Comparison of ENCODE assay signal across 14 cellular contexts in genomic region chrX:39175418-39176057, GRCh38.
DNase-seq lines count a peak whose midpoint lies in the region; ATAC-seq and TF ChIP-seq lines count a peak whose summit lies in the region.
"Had no signal": no experiment of that assay in that cellular context is flagged by ENCODE, and none has a peak within 500 bp of the region (broad histone marks: within the 10 kb centered on the region; RNA-seq: fewer than 3 reads in every experiment).

No MANE protein-coding gene starts in this region.

- peaks cover 0 to 3% of the 10 kb centered on the region in 2 donors for H3K9me3 Mint-ChIP-seq in activated T-cell treated with anti-CD3 and anti-CD28 coated beads, Interleukin-2, amount 50 U/mL, for 72 hours
- no peaks in the 10 kb centered on the region for H3K9me3 Mint-ChIP-seq in T-helper 2 cell treated with Interferon-gamma antibody and Interleukin-4, amounts not matched to agents 5 μg/mL and 100 μg/mL, for 36 hours
- no peaks in the 10 kb centered on the region for H3K9me3 Mint-ChIP-seq in dendritic cell treated with granulocyte-macrophage colony-stimulating factor and Interleukin-4, amounts not matched to agents 40 ng/mL and 50 ng/mL, for 4 days
- peaks cover 48% of the 10 kb centered on the region for H3K9me3 Mint-ChIP-seq in endodermal cell

- H3K36me3 ChIP-seq in thymus (ENCODE audit: control insufficient read depth, insufficient read depth) (no peaks in the 10 kb centered on the region), endodermal cell (ENCODE audit: control insufficient read depth, insufficient read depth, low read length) (no peaks in the 10 kb centered on the region), OCI-LY7 (ENCODE audit: insufficient read depth, low read length) (no peaks in the 10 kb centered on the region)
- H3K36me3 ChIP-seq: stomach had no signal

- peak overlapping the region; percentile 62 to 74 for H3K4me3 Mint-ChIP-seq in activated T-cell treated with anti-CD3 and anti-CD28 coated beads, Interleukin-2, amount 50 U/mL, for 72 hours
- peak overlapping the region; percentile 71 for H3K4me3 Mint-ChIP-seq in T-helper 2 cell treated with Interferon-gamma antibody and Interleukin-4, amounts not matched to agents 5 μg/mL and 100 μg/mL, for 36 hours
- no peak overlapping the region for H3K4me3 Mint-ChIP-seq in dendritic cell treated with granulocyte-macrophage colony-stimulating factor and Interleukin-4, amounts not matched to agents 40 ng/mL and 50 ng/mL, for 4 days
- no peak overlapping the region for H3K4me3 Mint-ChIP-seq in endodermal cell

- no peak for DNase-seq in activated T-cell treated with anti-CD3 and anti-CD28 coated beads, Interleukin-2, amount 50 U/mL, for 72 hours
- no peak for DNase-seq in activated T-cell treated with anti-CD3 and anti-CD28 coated beads, Interleukin-2, amount 50 U/mL, for 48 hours
- DNase-seq in T-helper 2 cell treated with Interferon-gamma antibody and Interleukin-4, amounts not matched to agents 5 μg/mL and 100 μg/mL, for 36 hours (ENCODE audit: low spot score), result no peak
- DNase-seq in endodermal cell (no peak), OCI-LY7 (ENCODE audit: low spot score) (no peak)
- DNase-seq: left ventricle myocardium superior, naive B cell, NCI-H2171 treated with DMSO at 0.1 percent for 48 hours, Right ventricle myocardium superior, T1000 had no signal

- H3K4me1 ChIP-seq in thymus (ENCODE audit: control insufficient read depth, insufficient read depth, low read length), result peaks cover 5% of the 10 kb centered on the region
- H3K4me1 ChIP-seq in endodermal cell (ENCODE audit: control insufficient read depth, insufficient read depth, low read length), result no peaks in the 10 kb centered on the region
- no peaks in the 10 kb centered on the region for H3K4me1 ChIP-seq in OCI-LY7 (ENCODE audit: insufficient read depth, low read length, poor library complexity, severe bottlenecking)

- no peaks in the 10 kb centered on the region for H3K27me3 ChIP-seq in thymus (ENCODE audit: control insufficient read depth, insufficient read depth)
- no peaks in the 10 kb centered on the region for H3K27me3 ChIP-seq in endodermal cell (ENCODE audit: control insufficient read depth, insufficient read depth, low read length, poor library complexity, severe bottlenecking)

- ATAC-seq in activated T-cell treated with anti-CD3 and anti-CD28 coated beads, Interleukin-2, amount 50 U/mL, for 72 hours (replicated peaks in 1 of 2), result no peak
- no peak for ATAC-seq in HG03280 (IDR thresholded peaks at IDR 0.05; ENCODE audit: unreplicated experiment)
- ATAC-seq: left ventricle myocardium superior had no signal

- peak overlapping the region; percentile 57 for H3K27ac Mint-ChIP-seq in activated T-cell treated with anti-CD3 and anti-CD28 coated beads, Interleukin-2, amount 50 U/mL, for 72 hours
- peak overlapping the region; percentile 90 for H3K27ac Mint-ChIP-seq in T-helper 2 cell treated with Interferon-gamma antibody and Interleukin-4, amounts not matched to agents 5 μg/mL and 100 μg/mL, for 36 hours
- peak overlapping the region; percentile 30 for H3K27ac Mint-ChIP-seq in dendritic cell treated with granulocyte-macrophage colony-stimulating factor and Interleukin-4, amounts not matched to agents 40 ng/mL and 50 ng/mL, for 4 days
- no peak overlapping the region for H3K27ac Mint-ChIP-seq in endodermal cell

- H3K27ac ChIP-seq in thymus (ENCODE audit: low read depth) (peak overlapping the region; percentile 64), endodermal cell (ENCODE audit: low read depth, low read length) (no peak overlapping the region), OCI-LY7 (ENCODE audit: low read depth, low read length, poor library complexity, severe bottlenecking) (no peak overlapping the region)

- intact Hi-C loops in dendritic cell treated with granulocyte-macrophage colony-stimulating factor and Interleukin-4, amounts not matched to agents 40 ng/mL and 50 ng/mL, for 4 days (cut with micrococcal nuclease), result no loop called here
- intact Hi-C loops in OCI-LY7 (cut with micrococcal nuclease; ENCODE audit: unreplicated experiment), result no loop called here

- H3K4me2 ChIP-seq in OCI-LY7 (ENCODE audit: low read length), result no peak overlapping the region

- H3K27me3 Mint-ChIP-seq in activated T-cell treated with anti-CD3 and anti-CD28 coated beads, Interleukin-2, amount 50 U/mL, for 72 hours (ENCODE audit: low read depth), result no peaks in the 10 kb centered on the region
- no peaks in the 10 kb centered on the region for H3K27me3 Mint-ChIP-seq in T-helper 2 cell treated with Interferon-gamma antibody and Interleukin-4, amounts not matched to agents 5 μg/mL and 100 μg/mL, for 36 hours (ENCODE audit: low read depth)
- H3K27me3 Mint-ChIP-seq in dendritic cell treated with granulocyte-macrophage colony-stimulating factor and Interleukin-4, amounts not matched to agents 40 ng/mL and 50 ng/mL, for 4 days, result peaks cover 2% of the 10 kb centered on the region
- H3K27me3 Mint-ChIP-seq in endodermal cell (ENCODE audit: insufficient read depth), result no peaks in the 10 kb centered on the region
- H3K27me3 Mint-ChIP-seq: naive B cell had no signal

- H2AFZ ChIP-seq in OCI-LY7 (ENCODE audit: low read length), result no peak overlapping the region

- CTCF ChIA-PET in OCI-LY7 (lab: Charles Lee; ENCODE audit: unreplicated experiment), result no interaction called here

- TF ChIP-seq CTCF in endodermal cell (conservative IDR thresholded peaks at IDR 0.05) (no peak), OCI-LY7 (conservative IDR thresholded peaks at IDR 0.05; ENCODE audit: low read length) (no peak)

- no peaks in the 10 kb centered on the region for H3K36me3 Mint-ChIP-seq in activated T-cell treated with anti-CD3 and anti-CD28 coated beads, Interleukin-2, amount 50 U/mL, for 72 hours (ENCODE audit: insufficient read depth in 2 of 2)
- H3K36me3 Mint-ChIP-seq in T-helper 2 cell treated with Interferon-gamma antibody and Interleukin-4, amounts not matched to agents 5 μg/mL and 100 μg/mL, for 36 hours (ENCODE audit: low read depth), result no peaks in the 10 kb centered on the region
- H3K36me3 Mint-ChIP-seq in dendritic cell treated with granulocyte-macrophage colony-stimulating factor and Interleukin-4, amounts not matched to agents 40 ng/mL and 50 ng/mL, for 4 days (ENCODE audit: low read depth), result no peaks in the 10 kb centered on the region
- H3K36me3 Mint-ChIP-seq in endodermal cell (ENCODE audit: low read depth), result no peaks in the 10 kb centered on the region
- H3K36me3 Mint-ChIP-seq: naive B cell had no signal

- no peaks in the 10 kb centered on the region for H3K9me2 ChIP-seq in OCI-LY7 (ENCODE audit: insufficient read depth, low read length)

- BruUV-seq in OCI-LY7 (replicated peaks; lab: Mats Ljungman, UMichigan), result no TSS peak

- WGBS in thymus, result 70% methylated on average over 6 of the region's 6 CpGs
- WGBS in endodermal cell (ENCODE audit: insufficient coverage in 1 of 2, insufficient read length in 1 of 2), 2 experiments, result 85% methylated on average over 5 of the region's 6 CpGs; no CpG with 5 or more reads in 1 of the 2 experiments

- no peaks in the 10 kb centered on the region for H4K20me1 ChIP-seq in OCI-LY7 (ENCODE audit: insufficient read depth, low read length)

- H3K4me1 Mint-ChIP-seq in activated T-cell treated with anti-CD3 and anti-CD28 coated beads, Interleukin-2, amount 50 U/mL, for 72 hours (ENCODE audit: low read depth), result peaks cover 42% of the 10 kb centered on the region
- peaks cover 48% of the 10 kb centered on the region for H3K4me1 Mint-ChIP-seq in T-helper 2 cell treated with Interferon-gamma antibody and Interleukin-4, amounts not matched to agents 5 μg/mL and 100 μg/mL, for 36 hours (ENCODE audit: low read depth)
- H3K4me1 Mint-ChIP-seq in dendritic cell treated with granulocyte-macrophage colony-stimulating factor and Interleukin-4, amounts not matched to agents 40 ng/mL and 50 ng/mL, for 4 days (ENCODE audit: low read depth), result peaks cover 7% of the 10 kb centered on the region
- H3K4me1 Mint-ChIP-seq in endodermal cell, result no peaks in the 10 kb centered on the region

- POLR2A ChIA-PET in OCI-LY7 (lab: Charles Lee), result no interaction called here

- H3K4me3 ChIP-seq in thymus (ENCODE audit: low read length), result no peak overlapping the region
- no peak overlapping the region for H3K4me3 ChIP-seq in endodermal cell (ENCODE audit: low read length)
- H3K4me3 ChIP-seq in OCI-LY7 (ENCODE audit: low read depth, low read length, poor library complexity, severe bottlenecking), result no peak overlapping the region

- no peaks in the 10 kb centered on the region for H3K79me2 ChIP-seq in OCI-LY7 (ENCODE audit: insufficient read depth, low read depth, low read length)

- no peak overlapping the region for H3K9ac ChIP-seq in endodermal cell (ENCODE audit: extremely low read depth, low read length, poor library complexity, severe bottlenecking)

- H3K9me3 ChIP-seq in thymus (ENCODE audit: control insufficient read depth) (no peaks in the 10 kb centered on the region), endodermal cell (ENCODE audit: control insufficient read depth, low read length) (no peaks in the 10 kb centered on the region), OCI-LY7 (ENCODE audit: low read length) (no peaks in the 10 kb centered on the region)
- H3K9me3 ChIP-seq: stomach had no signal

Comparison
In these comparisons a context has a peak if more than half of its experiments do, and no peak if none do; other contexts are left out.
1. H3K4me3 Mint-ChIP-seq: peak in activated T-cell treated with anti-CD3 and anti-CD28 coated beads, Interleukin-2, amount 50 U/mL, for 72 hours (2 of 2) and T-helper 2 cell treated with Interferon-gamma antibody and Interleukin-4, amounts not matched to agents 5 μg/mL and 100 μg/mL, for 36 hours (single experiment); none in dendritic cell treated with granulocyte-macrophage colony-stimulating factor and Interleukin-4, amounts not matched to agents 40 ng/mL and 50 ng/mL, for 4 days (single experiment) and endodermal cell (single experiment).